In the genomic region with DNA sequence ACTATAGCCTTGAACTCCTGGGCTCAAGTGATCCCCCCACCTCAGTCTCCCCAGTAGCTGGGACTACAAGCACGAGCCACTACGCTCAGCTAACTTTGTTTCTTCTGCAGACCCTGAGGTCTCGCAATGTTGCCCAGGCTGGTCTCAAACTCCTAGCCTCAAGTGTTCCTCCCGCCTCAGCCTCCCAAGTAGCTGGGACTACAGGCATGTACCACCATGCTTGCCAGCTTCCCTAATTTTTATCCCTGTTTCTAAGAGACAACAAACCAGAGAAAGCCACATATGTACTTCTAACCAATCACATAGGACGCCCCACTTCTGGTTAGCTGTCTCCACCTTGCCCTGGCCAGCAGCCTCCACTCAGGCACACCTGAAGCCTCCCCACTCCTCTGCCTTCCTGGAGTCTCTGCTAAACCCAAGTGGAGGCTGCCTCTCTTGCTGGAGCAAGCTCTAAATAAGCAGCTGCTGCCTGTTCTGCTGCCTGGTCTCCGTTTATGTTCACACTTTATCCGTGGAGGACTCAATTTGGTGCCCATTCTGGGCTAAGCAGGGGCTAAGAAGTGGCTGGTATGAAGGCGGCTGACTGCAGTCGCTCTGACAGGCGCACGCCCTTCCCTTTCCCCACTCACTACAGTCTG, we compare ENCODE assay signal across 8 cellular contexts. TPM values are rescaled to one million over a fixed set of nuclear protein-coding genes. Genes with fewer than 3 reads are reported as not detected.
DNase-seq lines count a peak whose midpoint lies in the region; ATAC-seq and TF ChIP-seq lines count a peak whose summit lies in the region.

No MANE protein-coding gene starts in this region.

- intact Hi-C loops in dendritic cell treated with granulocyte-macrophage colony-stimulating factor and Interleukin-4, amounts not matched to agents 40 ng/mL and 50 ng/mL, for 4 days (cut with micrococcal nuclease), result no loop called here

- peaks cover 2% of the 10 kb centered on the region for H3K27me3 Mint-ChIP-seq in dendritic cell treated with granulocyte-macrophage colony-stimulating factor and Interleukin-4, amounts not matched to agents 40 ng/mL and 50 ng/mL, for 4 days

- peaks cover 54% of the 10 kb centered on the region for H3K4me1 Mint-ChIP-seq in dendritic cell treated with granulocyte-macrophage colony-stimulating factor and Interleukin-4, amounts not matched to agents 40 ng/mL and 50 ng/mL, for 4 days (ENCODE audit: low read depth)

- no peak overlapping the region for H3K4me3 Mint-ChIP-seq in dendritic cell treated with granulocyte-macrophage colony-stimulating factor and Interleukin-4, amounts not matched to agents 40 ng/mL and 50 ng/mL, for 4 days

- TF ChIP-seq CTCF in omental fat pad (IDR thresholded peaks at IDR 0.05), result no peak

- ATAC-seq in omental fat pad (ENCODE audit: low FRiP score) (no peak), GM21423 (IDR thresholded peaks at IDR 0.05; ENCODE audit: unreplicated experiment) (no peak)

- H3K27ac Mint-ChIP-seq in dendritic cell treated with granulocyte-macrophage colony-stimulating factor and Interleukin-4, amounts not matched to agents 40 ng/mL and 50 ng/mL, for 4 days, result peak overlapping the region; percentile 84

- DNase-seq in stimulated activated CD4-positive, alpha-beta T cell treated with anti-CD3 and anti-CD28 coated beads, Interleukin-15, amount 100 ng/mL, for 24 hours, result peak; percentile 2
- no peak for DNase-seq in stimulated activated CD4-positive, alpha-beta T cell treated with anti-CD3 and anti-CD28 coated beads, Interleukin-12 subunit alpha, Interleukin-12 subunit beta, amount 100 ng/mL, for 4 hours
- DNase-seq in omental fat pad (ENCODE audit: low spot score) (peak; percentile 19), amniotic stem cell (lab: John Stamatoyannopoulos, UW) (no peak), Ammon's horn (ENCODE audit: low spot score) (no peak), COLO668 (lab: John Stamatoyannopoulos, UW; ENCODE audit: unreplicated experiment) (no peak)

- peaks cover 20% of the 10 kb centered on the region for H3K9me3 Mint-ChIP-seq in dendritic cell treated with granulocyte-macrophage colony-stimulating factor and Interleukin-4, amounts not matched to agents 40 ng/mL and 50 ng/mL, for 4 days

- peaks cover 31% of the 10 kb centered on the region for H3K36me3 Mint-ChIP-seq in dendritic cell treated with granulocyte-macrophage colony-stimulating factor and Interleukin-4, amounts not matched to agents 40 ng/mL and 50 ng/mL, for 4 days (ENCODE audit: low read depth)

RNA-seq across cellular contexts. Expression of gene NSMCE1, which starts 24.7 kb away (rescaled TPM):
- total RNA-seq in omental fat pad, result 10 to 100 TPM; 30.3 to 53.0 (median 43.9) TPM

RNA-seq across cellular contexts. Expression of gene KDM8, which starts 40.5 kb away (rescaled TPM):
- 1 to 10 TPM; 2.0 to 4.6 (median 2.6) TPM for total RNA-seq in omental fat pad

Comparison
In these comparisons a context has a peak if more than half of its experiments do, and no peak if none do; other contexts are left out.
1. DNase-seq: peak in stimulated activated CD4-positive, alpha-beta T cell treated with anti-CD3 and anti-CD28 coated beads, Interleukin-15, amount 100 ng/mL, for 24 hours (single experiment) and omental fat pad (single experiment); none in stimulated activated CD4-positive, alpha-beta T cell treated with anti-CD3 and anti-CD28 coated beads, Interleukin-12 subunit alpha, Interleukin-12 subunit beta, amount 100 ng/mL, for 4 hours (single experiment), amniotic stem cell (single experiment), Ammon's horn (single experiment) and COLO668 (single experiment).